ENCODE assay signal across 8 cellular contexts in genomic region chr7:151381333-151382078, GRCh38.
DNase-seq lines count a peak whose midpoint lies in the region; ATAC-seq lines count a peak whose summit lies in the region.

No MANE protein-coding gene starts in this region.

- DNase-seq in NCI-H1417 (lab: John Stamatoyannopoulos, UW) = peak in 2 of 3 experiments; percentile 67 to 77
- DNase-seq in NCI-H1417 treated with DMSO at 0.1 percent for 48 hours (lab: John Stamatoyannopoulos, UW) = no peak
- DNase-seq in activated CD4-positive, alpha-beta T cell treated with anti-CD3 and anti-CD28 coated beads, Interleukin-2, amount 50 U/mL, for 4 hours = peak; percentile 36 to 44
- peak; percentile 87 for DNase-seq in germinal center (ENCODE audit: low spot score)
- peak; percentile 34 for DNase-seq in stimulated activated CD4-positive, alpha-beta T cell treated with anti-CD3 and anti-CD28 coated beads, Interleukin-4, amount 100 ng/mL, for 1 hour
- DNase-seq in OCI-M1 (lab: John Stamatoyannopoulos, UW) = no peak
- DNase-seq in hippocampal formation (lab: John Stamatoyannopoulos, UW) = no peak

- no peak for ATAC-seq in HG03097 (IDR thresholded peaks at IDR 0.05; ENCODE audit: low FRiP score, unreplicated experiment)

Comparison
In these comparisons a context has a peak if more than half of its experiments do, and no peak if none do; other contexts are left out.
1. DNase-seq: peak in NCI-H1417 (2 of 3), activated CD4-positive, alpha-beta T cell treated with anti-CD3 and anti-CD28 coated beads, Interleukin-2, amount 50 U/mL, for 4 hours (2 of 2), germinal center (single experiment) and stimulated activated CD4-positive, alpha-beta T cell treated with anti-CD3 and anti-CD28 coated beads, Interleukin-4, amount 100 ng/mL, for 1 hour (single experiment); none in NCI-H1417 treated with DMSO at 0.1 percent for 48 hours (single experiment), OCI-M1 (single experiment) and hippocampal formation (0 of 2).